ENCODE assay signal across 9 cellular contexts in the genomic region with DNA sequence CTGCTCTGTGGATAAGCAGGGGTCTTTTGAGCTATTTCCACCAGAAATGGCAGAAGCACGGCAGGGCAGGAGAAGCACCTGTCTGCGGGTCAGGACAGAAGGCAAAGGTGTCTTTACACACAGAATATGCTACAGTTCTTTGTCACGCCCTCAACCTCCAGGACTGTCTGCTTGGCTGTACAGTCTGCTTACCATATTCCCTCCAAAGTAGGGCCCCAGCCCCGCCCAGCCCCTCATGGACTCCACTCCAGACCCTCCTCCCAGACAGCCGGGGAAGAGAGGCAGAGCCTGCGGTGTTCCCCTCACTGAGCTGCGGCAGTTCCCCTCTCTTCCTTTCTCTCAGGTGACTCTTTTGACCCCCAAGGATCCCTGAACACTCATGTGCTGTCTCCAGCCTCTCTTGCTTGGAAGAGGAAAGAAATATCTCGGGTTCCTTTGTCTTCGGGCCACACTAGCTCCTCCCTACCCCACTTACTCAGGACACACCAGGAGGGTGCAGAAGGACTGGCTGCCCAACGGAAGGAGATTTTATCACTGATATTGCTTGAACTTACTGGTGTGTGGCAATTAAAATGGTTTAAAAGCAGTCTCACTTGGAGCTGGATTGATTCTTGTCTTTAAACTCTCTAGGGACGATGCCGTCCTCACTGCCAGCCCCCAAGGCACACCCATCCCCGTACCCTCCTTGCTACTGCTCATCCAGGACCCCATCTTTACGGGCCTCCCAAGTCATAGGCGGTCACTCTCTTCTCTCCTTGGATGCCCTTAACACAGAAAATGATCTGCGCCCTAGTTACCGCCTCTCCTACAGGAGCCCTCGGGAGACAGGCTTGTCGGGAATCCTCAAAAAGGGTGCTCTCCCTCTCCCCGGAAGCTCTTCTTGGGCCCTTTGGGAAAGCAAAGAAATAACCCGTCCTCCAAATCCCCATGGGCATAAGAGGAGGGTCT.
DNase-seq lines count a peak whose midpoint lies in the region; ATAC-seq and TF ChIP-seq lines count a peak whose summit lies in the region.
"Had no signal": no experiment of that assay in that cellular context is flagged by ENCODE, and none has a peak within 500 bp of the region (broad histone marks: within the 10 kb centered on the region; RNA-seq: fewer than 3 reads in every experiment).

No MANE protein-coding gene starts in this region.

- POLR2A ChIA-PET in activated CD4-positive, alpha-beta T cell treated with anti-CD3 and anti-CD28 coated beads for 36 hours (lab: Charles Lee), result interaction anchor here (1.5 kb wide), 1 partner anchor 22 kb away, joined by 4 read pairs; no protein-coding TSS in a partner anchor
- POLR2A ChIA-PET in activated CD8-positive, alpha-beta T cell treated with anti-CD3 and anti-CD28 coated beads, Interleukin-2, amount 10 ng/mL, durations not matched to agents 7 days and 5 days (lab: Charles Lee), result interaction anchor here (0.7 to 1.4 kb wide), 3 partner anchors 10 to 348 kb away, joined by 3 to 6 read pairs (median 5); no protein-coding TSS in a partner anchor

- no peaks in the 10 kb centered on the region for H3K79me2 ChIP-seq in GM23248 (ENCODE audit: insufficient read depth)

- H3K27me3 ChIP-seq in right lobe of liver (no peaks in the 10 kb centered on the region), stomach smooth muscle (ENCODE audit: control insufficient read depth in 1 of 2, insufficient read depth in 2 of 2, low read length in 2 of 2) (no peaks in the 10 kb centered on the region), GM23248 (replicated peaks; ENCODE audit: insufficient read depth) (no peaks in the 10 kb centered on the region)

- no peaks in the 10 kb centered on the region for H4K20me1 ChIP-seq in GM23248 (ENCODE audit: insufficient read depth)

- no peaks in the 10 kb centered on the region for H3K9me3 Mint-ChIP-seq in activated CD4-positive, alpha-beta T cell treated with anti-CD3 and anti-CD28 coated beads for 36 hours (ENCODE audit: low read depth)
- no peaks in the 10 kb centered on the region for H3K9me3 Mint-ChIP-seq in activated CD8-positive, alpha-beta T cell treated with anti-CD3 and anti-CD28 coated beads, Interleukin-2, amount 10 ng/mL, durations not matched to agents 7 days and 5 days (ENCODE audit: insufficient read depth)

- H3K36me3 ChIP-seq in right lobe of liver (no peaks in the 10 kb centered on the region), stomach smooth muscle (ENCODE audit: control insufficient read depth in 2 of 2, insufficient read depth in 2 of 2, low read length in 2 of 2) (no peaks in the 10 kb centered on the region), GM23248 (ENCODE audit: low read depth) (no peaks in the 10 kb centered on the region)

- no peak overlapping the region for H3K4me3 Mint-ChIP-seq in activated CD4-positive, alpha-beta T cell treated with anti-CD3 and anti-CD28 coated beads for 36 hours
- no peak overlapping the region for H3K4me3 Mint-ChIP-seq in activated CD8-positive, alpha-beta T cell treated with anti-CD3 and anti-CD28 coated beads, Interleukin-2, amount 10 ng/mL, durations not matched to agents 7 days and 5 days

- H3K9me2 ChIP-seq in GM23248 (ENCODE audit: insufficient read depth), result no peaks in the 10 kb centered on the region

- H3K27ac ChIP-seq in right lobe of liver (peak overlapping the region; percentile 88 to 99 (median 95)), stomach smooth muscle (ENCODE audit: low read length) (peak overlapping the region; percentile 86), GM23248 (no peak overlapping the region)

- DNase-seq in activated CD4-positive, alpha-beta T cell treated with anti-CD3 and anti-CD28 coated beads for 36 hours, result peak; percentile 5
- no peak for DNase-seq in activated CD4-positive, alpha-beta T cell treated with anti-CD3 and anti-CD28 coated beads, Interleukin-2, amount 50 U/mL, for 1 hour
- no peak for DNase-seq in activated CD8-positive, alpha-beta T cell treated with anti-CD3 and anti-CD28 coated beads, Interleukin-2, amount 10 ng/mL, durations not matched to agents 7 days and 5 days
- DNase-seq in right lobe of liver (peak in 1 of 3 donors; percentile 45), GM23248 (no peak)
- DNase-seq: H7 had no signal

- no peaks in the 10 kb centered on the region for H3K27me3 Mint-ChIP-seq in activated CD4-positive, alpha-beta T cell treated with anti-CD3 and anti-CD28 coated beads for 36 hours
- H3K27me3 Mint-ChIP-seq in activated CD8-positive, alpha-beta T cell treated with anti-CD3 and anti-CD28 coated beads, Interleukin-2, amount 10 ng/mL, durations not matched to agents 7 days and 5 days (ENCODE audit: low read depth), result no peaks in the 10 kb centered on the region

- peaks cover 3% of the 10 kb centered on the region for H3K36me3 Mint-ChIP-seq in activated CD4-positive, alpha-beta T cell treated with anti-CD3 and anti-CD28 coated beads for 36 hours (ENCODE audit: low read depth)
- H3K36me3 Mint-ChIP-seq in activated CD8-positive, alpha-beta T cell treated with anti-CD3 and anti-CD28 coated beads, Interleukin-2, amount 10 ng/mL, durations not matched to agents 7 days and 5 days (ENCODE audit: low read depth), result no peaks in the 10 kb centered on the region

- peaks cover 44% of the 10 kb centered on the region for H3F3A ChIP-seq in GM23248 (ENCODE audit: insufficient read depth)

- H3K9me3 ChIP-seq in right lobe of liver, result no peaks in the 10 kb centered on the region
- H3K9me3 ChIP-seq in stomach smooth muscle (ENCODE audit: control insufficient read depth in 2 of 2, low read length in 2 of 2), result no peaks in the 10 kb centered on the region
- no peaks in the 10 kb centered on the region for H3K9me3 ChIP-seq in GM23248 (ENCODE audit: low read depth)

- TF ChIP-seq CTCF in right lobe of liver (IDR thresholded peaks at IDR 0.05), result no peak

- intact Hi-C loops in activated CD4-positive, alpha-beta T cell treated with anti-CD3 and anti-CD28 coated beads for 36 hours (cut with DNase I, micrococcal nuclease), result no loop called here
- intact Hi-C loops in right lobe of liver (cut with DNase I), result loop anchor here in 1 of 2 donors (5.0 kb wide), 1 partner anchor 82 kb away; no protein-coding TSS in a partner anchor

- CTCF ChIA-PET in activated CD4-positive, alpha-beta T cell treated with anti-CD3 and anti-CD28 coated beads for 36 hours (lab: Charles Lee), result no interaction called here
- CTCF ChIA-PET in activated CD8-positive, alpha-beta T cell treated with anti-CD3 and anti-CD28 coated beads, Interleukin-2, amount 10 ng/mL, durations not matched to agents 7 days and 5 days (lab: Charles Lee), result interaction anchor here (1.5 kb wide), 1 partner anchor 125 kb away, joined by 4 read pairs; no protein-coding TSS in a partner anchor

- 66% methylated on average over 16 of the region's 21 CpGs for WGBS in right lobe of liver (ENCODE audit: insufficient coverage, low coverage, low lambda C conversion rate, missing lambda C conversion rate)
- 96 to 98% methylated on average over 21 of the region's 21 CpGs for WGBS in GM23248 (ENCODE audit: low coverage in 1 of 2, low lambda C conversion rate in 2 of 2, missing lambda C conversion rate in 2 of 2), 2 experiments

- H3K9ac ChIP-seq in stomach smooth muscle (ENCODE audit: low read length in 2 of 2) (no peak overlapping the region), GM23248 (no peak overlapping the region)

- H3K4me1 ChIP-seq in right lobe of liver, result peaks cover 0 to 93% (median 49%) of the 10 kb centered on the region in 4 donors
- H3K4me1 ChIP-seq in stomach smooth muscle (ENCODE audit: control insufficient read depth, insufficient read depth, low read length), result peaks cover 62% of the 10 kb centered on the region
- H3K4me1 ChIP-seq in GM23248 (ENCODE audit: insufficient read depth), result peaks cover 55% of the 10 kb centered on the region

- TF ChIP-seq POLR2A in right lobe of liver (IDR thresholded peaks at IDR 0.05), result no peak

- peaks cover 95% of the 10 kb centered on the region for H3K4me1 Mint-ChIP-seq in activated CD4-positive, alpha-beta T cell treated with anti-CD3 and anti-CD28 coated beads for 36 hours
- H3K4me1 Mint-ChIP-seq in activated CD8-positive, alpha-beta T cell treated with anti-CD3 and anti-CD28 coated beads, Interleukin-2, amount 10 ng/mL, durations not matched to agents 7 days and 5 days (ENCODE audit: low read depth), result peaks cover 85% of the 10 kb centered on the region

- H3K27ac Mint-ChIP-seq in activated CD4-positive, alpha-beta T cell treated with anti-CD3 and anti-CD28 coated beads for 36 hours, result peak overlapping the region; percentile 66
- peak overlapping the region; percentile 57 for H3K27ac Mint-ChIP-seq in activated CD8-positive, alpha-beta T cell treated with anti-CD3 and anti-CD28 coated beads, Interleukin-2, amount 10 ng/mL, durations not matched to agents 7 days and 5 days

- H3K4me2 ChIP-seq in GM23248 (ENCODE audit: unreplicated experiment), result no peak overlapping the region

- no peak overlapping the region for H2AFZ ChIP-seq in GM23248

- in situ Hi-C loops in GM23248 (cut with MboI), result no loop called here

- H3K4me3 ChIP-seq in right lobe of liver, result no peak overlapping the region
- no peak overlapping the region for H3K4me3 ChIP-seq in stomach smooth muscle (ENCODE audit: low read length in 2 of 2)
- no peak overlapping the region for H3K4me3 ChIP-seq in GM23248

- no peak for ATAC-seq in activated CD4-positive, alpha-beta T cell treated with anti-CD3 and anti-CD28 coated beads for 36 hours
- no peak for ATAC-seq in activated CD8-positive, alpha-beta T cell treated with anti-CD3 and anti-CD28 coated beads, Interleukin-2, amount 10 ng/mL, durations not matched to agents 7 days and 5 days
- ATAC-seq in right lobe of liver, result no peak
- no peak for ATAC-seq in HG03571 (IDR thresholded peaks at IDR 0.05; ENCODE audit: unreplicated experiment)
- no peak for ATAC-seq in HG02970 (IDR thresholded peaks at IDR 0.05; ENCODE audit: low FRiP score, unreplicated experiment)
